Comparison of ENCODE assay signal across 8 cellular contexts in genomic region chr9:113579270-113580040, GRCh38.
DNase-seq lines count a peak whose midpoint lies in the region; ATAC-seq, FAIRE-seq and TF ChIP-seq lines count a peak whose summit lies in the region.

No MANE protein-coding gene starts in this region.

- peak overlapping the region; percentile 74 for H3K27ac Mint-ChIP-seq in activated T-helper 17 cell treated with anti-CD3 and anti-CD28 coated beads, Interleukin-2, amount 50 U/mL, for 72 hours
- peak overlapping the region; percentile 76 to 99 (median 96) for H3K27ac Mint-ChIP-seq in immature natural killer cell

- H3K27ac ChIP-seq in substantia nigra (ENCODE audit: low read depth, low read length, poor library complexity, severe bottlenecking) (peak overlapping the region; percentile 94), ovary (no peak overlapping the region)

- TF ChIP-seq POLR2A in GM12892 (IDR thresholded peaks at IDR 0.05; ENCODE audit: low read depth, low read length) = no peak
- TF ChIP-seq POLR2A in ovary (IDR thresholded peaks at IDR 0.05) = no peak

- no peaks in the 10 kb centered on the region for H3K27me3 Mint-ChIP-seq in activated T-helper 17 cell treated with anti-CD3 and anti-CD28 coated beads, Interleukin-2, amount 50 U/mL, for 72 hours
- H3K27me3 Mint-ChIP-seq in immature natural killer cell (ENCODE audit: low read depth in 3 of 3) = peaks cover 8 to 29% (median 17%) of the 10 kb centered on the region in 3 donors

- 76 to 81% (median 81%) methylated on average over 5 of the region's 5 CpGs for WGBS in ovary, 3 donors

- no peak for TF ChIP-seq EP300 in ovary (IDR thresholded peaks at IDR 0.05)

- H3K4me1 ChIP-seq in ovary (ENCODE audit: insufficient read depth) = peaks cover 10% of the 10 kb centered on the region

- peaks cover 56% of the 10 kb centered on the region for H3K4me1 Mint-ChIP-seq in activated T-helper 17 cell treated with anti-CD3 and anti-CD28 coated beads, Interleukin-2, amount 50 U/mL, for 72 hours
- H3K4me1 Mint-ChIP-seq in immature natural killer cell = peaks cover 95% of the 10 kb centered on the region in 2 donors

- ATAC-seq in activated T-helper 17 cell treated with anti-CD3 and anti-CD28 coated beads, Interleukin-2, amount 50 U/mL, for 72 hours (replicated peaks) = no peak

- intact Hi-C loops in ovary (cut with DNase I) = loop anchor here in 3 of 4 donors (10.0 kb wide), 2 partner anchors 65 to 305 kb away; partner anchors contain the start of genes CDC26 (in 2 of the 3) and PRPF4 (in 2 of the 3)

- TF ChIP-seq CTCF in ovary (IDR thresholded peaks at IDR 0.05) = no peak

- FAIRE-seq in GM12892 (lab: Jason Lieb, UNC) = peak; percentile 70

- H3K4me3 Mint-ChIP-seq in activated T-helper 17 cell treated with anti-CD3 and anti-CD28 coated beads, Interleukin-2, amount 50 U/mL, for 72 hours = peak overlapping the region; percentile 75
- peak overlapping the region; percentile 76 to 91 (median 85) for H3K4me3 Mint-ChIP-seq in immature natural killer cell

- peaks cover 37% of the 10 kb centered on the region for H3K36me3 Mint-ChIP-seq in activated T-helper 17 cell treated with anti-CD3 and anti-CD28 coated beads, Interleukin-2, amount 50 U/mL, for 72 hours (ENCODE audit: low read depth)
- H3K36me3 Mint-ChIP-seq in immature natural killer cell = peaks cover 0 to 11% (median 0%) of the 10 kb centered on the region in 3 donors

- no peaks in the 10 kb centered on the region for H3K9me3 ChIP-seq in ovary

- H3K4me3 ChIP-seq in H7 (ENCODE audit: insufficient read depth, low read depth, low read length) (no peak overlapping the region), ovary (no peak overlapping the region)

- H3K36me3 ChIP-seq in H7 (replicated peaks; ENCODE audit: control insufficient read depth, insufficient read depth, low read length) (no peaks in the 10 kb centered on the region), ovary (no peaks in the 10 kb centered on the region)

- H3K9me3 Mint-ChIP-seq in activated T-helper 17 cell treated with anti-CD3 and anti-CD28 coated beads, Interleukin-2, amount 50 U/mL, for 72 hours = no peaks in the 10 kb centered on the region
- peaks cover 0 to under 1% (median 0%) of the 10 kb centered on the region in 6 donors for H3K9me3 Mint-ChIP-seq in immature natural killer cell

- DNase-seq in GM12892 (ENCODE audit: insufficient read length) = no peak
- DNase-seq in H7 = peak; percentile 36
- peak; percentile 50 for DNase-seq in NCI-H2171 (lab: John Stamatoyannopoulos, UW)
- no peak for DNase-seq in immature natural killer cell
- peak in 15 of 49 donors; percentile 12 to 53 (median 21) for DNase-seq in substantia nigra (lab: John Stamatoyannopoulos, UW)
- DNase-seq in activated effector memory CD4-positive, alpha-beta T cell treated with anti-CD3 and anti-CD28 coated beads, Interleukin-2, amount 50 U/mL, for 16 hours = no peak
- DNase-seq in ovary = no peak

- H3K27me3 ChIP-seq in H7 (ENCODE audit: control insufficient read depth, insufficient read depth, low read length) (no peaks in the 10 kb centered on the region), ovary (no peaks in the 10 kb centered on the region)

Comparison
In these comparisons a context has a peak if more than half of its experiments do, and no peak if none do; other contexts are left out.
1. DNase-seq: peak in H7 (single experiment) and NCI-H2171 (single experiment); none in GM12892 (single experiment), immature natural killer cell (0 of 3), activated effector memory CD4-positive, alpha-beta T cell treated with anti-CD3 and anti-CD28 coated beads, Interleukin-2, amount 50 U/mL, for 16 hours (single experiment) and ovary (0 of 5).